Comparison of ENCODE assay signal across 8 cellular contexts in the genomic region with DNA sequence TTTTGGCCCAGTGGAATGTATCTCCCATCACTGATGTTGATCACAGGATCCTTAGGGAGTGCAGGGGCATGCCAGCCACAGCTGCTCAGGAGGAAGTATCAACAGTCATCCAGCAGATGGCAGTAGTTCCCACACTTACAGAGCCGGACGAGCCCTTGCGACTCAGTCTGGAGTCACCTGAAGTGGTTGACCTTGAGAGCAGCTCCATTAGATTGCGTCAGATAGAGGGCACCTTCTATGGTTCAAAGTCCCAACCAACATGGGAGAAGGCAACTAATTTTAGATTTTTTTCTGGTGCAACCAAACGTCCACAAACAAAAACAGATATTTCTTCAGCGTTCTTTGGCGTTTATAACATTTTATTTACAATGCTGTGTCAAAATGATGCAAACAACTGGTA.
DNase-seq lines count a peak whose midpoint lies in the region; ATAC-seq and TF ChIP-seq lines count a peak whose summit lies in the region.

No MANE protein-coding gene starts in this region.

- TF ChIP-seq CTCF in GM12864 (IDR thresholded peaks at IDR 0.05; ENCODE audit: low read depth, low read length, missing control alignments) (peak; percentile 84), PC-3 (conservative IDR thresholded peaks at IDR 0.05; ENCODE audit: low read depth, low read length) (peak; percentile 97)

- H2AFZ ChIP-seq in PC-3 (ENCODE audit: low read length) (no peak overlapping the region), trophoblast cell (ENCODE audit: insufficient read depth, low read length, poor library complexity) (no peak overlapping the region)

- no peaks in the 10 kb centered on the region for H3K9me3 ChIP-seq in PC-3 (ENCODE audit: low read length)
- H3K9me3 ChIP-seq in trophoblast cell (ENCODE audit: insufficient read depth, low read depth, low read length) = no peaks in the 10 kb centered on the region

- no peak overlapping the region for H3K18ac ChIP-seq in trophoblast cell (ENCODE audit: low read length)

- H3K27me3 ChIP-seq in H7 (ENCODE audit: control insufficient read depth, insufficient read depth, low read length) (no peaks in the 10 kb centered on the region), PC-3 (ENCODE audit: low read length) (no peaks in the 10 kb centered on the region), trophoblast cell (ENCODE audit: insufficient read depth, low read length) (peaks cover 3% of the 10 kb centered on the region)

- no peak overlapping the region for H3K27ac ChIP-seq in PC-3 (ENCODE audit: low read length)
- H3K27ac ChIP-seq in trophoblast cell (ENCODE audit: low read depth, low read length) = no peak overlapping the region

- no peaks in the 10 kb centered on the region for H3K9me2 ChIP-seq in PC-3 (replicated peaks; ENCODE audit: low read length)

- DNase-seq in GM12864 (ENCODE audit: low read depth) = peak; percentile 24
- peak; percentile 71 for DNase-seq in H7
- DNase-seq in Kasumi-1 (lab: John Stamatoyannopoulos, UW) = peak; percentile 61 to 65
- peak; percentile 92 for DNase-seq in PC-3
- DNase-seq in activated effector memory CD4-positive, alpha-beta T cell treated with Interleukin-2 at 50 U/mL for 16 hours = peak; percentile 4
- peak; percentile 50 for DNase-seq in glomerular endothelial cell (ENCODE audit: extremely low read depth, low read depth, low spot score)
- DNase-seq in trophoblast cell = peak; percentile 69 to 89
- no peak for DNase-seq in GF-D8 (lab: John Stamatoyannopoulos, UW)

- H3K14ac ChIP-seq in trophoblast cell (ENCODE audit: low read length) = no peak overlapping the region

- no TSS peak for BruUV-seq in PC-3 (replicated peaks; lab: Mats Ljungman, UMichigan)

- no CpG with 5 or more reads among the region's 7 CpGs for WGBS in trophoblast cell (ENCODE audit: extremely low coverage, insufficient coverage, insufficient read length)

- POLR2A ChIA-PET in PC-3 (lab: Charles Lee; ENCODE audit: unreplicated experiment) = no interaction called here

- no peak overlapping the region for H3K4ac ChIP-seq in trophoblast cell (ENCODE audit: low read depth, low read length)

- H4K8ac ChIP-seq in trophoblast cell (ENCODE audit: low read depth, low read length) = no peak overlapping the region

- H3K23ac ChIP-seq in trophoblast cell (ENCODE audit: low read length) = no peak overlapping the region

- intact Hi-C loops in PC-3 (cut with micrococcal nuclease) = loop anchor here (2.0 to 5.0 kb wide), 4 partner anchors 22 to 424 kb away; no protein-coding TSS in a partner anchor

- no peaks in the 10 kb centered on the region for H3K79me1 ChIP-seq in trophoblast cell (ENCODE audit: low read length)

- H2BK5ac ChIP-seq in trophoblast cell (ENCODE audit: low read depth, low read length, poor library complexity) = no peak overlapping the region

- no peak overlapping the region for H2BK12ac ChIP-seq in trophoblast cell (ENCODE audit: low read length)

- ATAC-seq in PC-3 = peak; percentile 86

- H3K9ac ChIP-seq in PC-3 (ENCODE audit: low read length) (no peak overlapping the region), trophoblast cell (ENCODE audit: low read length) (no peak overlapping the region)

- H3K4me1 ChIP-seq in PC-3 (ENCODE audit: insufficient read depth, low read length) (peaks cover 22% of the 10 kb centered on the region), trophoblast cell (ENCODE audit: control insufficient read depth in 1 of 2, insufficient read depth in 2 of 2, low read length in 2 of 2) (no peaks in the 10 kb centered on the region)

- H3K4me3 ChIP-seq in GM12864 (ENCODE audit: low read depth, low read length) = no peak overlapping the region
- no peak overlapping the region for H3K4me3 ChIP-seq in H7 (ENCODE audit: insufficient read depth, low read depth, low read length)
- H3K4me3 ChIP-seq in PC-3 (ENCODE audit: low read length) = no peak overlapping the region
- no peak overlapping the region for H3K4me3 ChIP-seq in trophoblast cell (ENCODE audit: low read depth, low read length)

- H4K12ac ChIP-seq in trophoblast cell (ENCODE audit: low read depth, low read length) = no peak overlapping the region

- H3K79me2 ChIP-seq in PC-3 (ENCODE audit: low read length) = no peaks in the 10 kb centered on the region
- no peaks in the 10 kb centered on the region for H3K79me2 ChIP-seq in trophoblast cell (ENCODE audit: control insufficient read depth, insufficient read depth, low read length, poor library complexity)

- H3K36me3 ChIP-seq in H7 (replicated peaks; ENCODE audit: control insufficient read depth, insufficient read depth, low read length) (no peaks in the 10 kb centered on the region), PC-3 (ENCODE audit: low read depth, low read length) (no peaks in the 10 kb centered on the region), trophoblast cell (ENCODE audit: control insufficient read depth in 1 of 2, insufficient read depth in 2 of 2, low read length in 2 of 2) (no peaks in the 10 kb centered on the region)

- no peak overlapping the region for H4K91ac ChIP-seq in trophoblast cell (ENCODE audit: low read depth, low read length)

- H4K20me1 ChIP-seq in PC-3 (ENCODE audit: low read length) = no peaks in the 10 kb centered on the region

- H3K4me2 ChIP-seq in PC-3 (ENCODE audit: low read length) (no peak overlapping the region), trophoblast cell (ENCODE audit: low read length) (no peak overlapping the region)

- no peak overlapping the region for H2BK120ac ChIP-seq in trophoblast cell (ENCODE audit: insufficient read depth, low read length, poor library complexity)

- no peak overlapping the region for H2AK5ac ChIP-seq in trophoblast cell (ENCODE audit: low read length)

- no peaks in the 10 kb centered on the region for H3F3A ChIP-seq in PC-3 (ENCODE audit: low read length, unreplicated experiment)

- CTCF ChIA-PET in PC-3 (lab: Charles Lee) = interaction anchor here (0.7 to 2.0 kb wide), 3 partner anchors 38 to 427 kb away, joined by 3 to 11 read pairs (median 4); no protein-coding TSS in a partner anchor
